Comparison of ENCODE assay signal across 8 cellular contexts in the genomic region with DNA sequence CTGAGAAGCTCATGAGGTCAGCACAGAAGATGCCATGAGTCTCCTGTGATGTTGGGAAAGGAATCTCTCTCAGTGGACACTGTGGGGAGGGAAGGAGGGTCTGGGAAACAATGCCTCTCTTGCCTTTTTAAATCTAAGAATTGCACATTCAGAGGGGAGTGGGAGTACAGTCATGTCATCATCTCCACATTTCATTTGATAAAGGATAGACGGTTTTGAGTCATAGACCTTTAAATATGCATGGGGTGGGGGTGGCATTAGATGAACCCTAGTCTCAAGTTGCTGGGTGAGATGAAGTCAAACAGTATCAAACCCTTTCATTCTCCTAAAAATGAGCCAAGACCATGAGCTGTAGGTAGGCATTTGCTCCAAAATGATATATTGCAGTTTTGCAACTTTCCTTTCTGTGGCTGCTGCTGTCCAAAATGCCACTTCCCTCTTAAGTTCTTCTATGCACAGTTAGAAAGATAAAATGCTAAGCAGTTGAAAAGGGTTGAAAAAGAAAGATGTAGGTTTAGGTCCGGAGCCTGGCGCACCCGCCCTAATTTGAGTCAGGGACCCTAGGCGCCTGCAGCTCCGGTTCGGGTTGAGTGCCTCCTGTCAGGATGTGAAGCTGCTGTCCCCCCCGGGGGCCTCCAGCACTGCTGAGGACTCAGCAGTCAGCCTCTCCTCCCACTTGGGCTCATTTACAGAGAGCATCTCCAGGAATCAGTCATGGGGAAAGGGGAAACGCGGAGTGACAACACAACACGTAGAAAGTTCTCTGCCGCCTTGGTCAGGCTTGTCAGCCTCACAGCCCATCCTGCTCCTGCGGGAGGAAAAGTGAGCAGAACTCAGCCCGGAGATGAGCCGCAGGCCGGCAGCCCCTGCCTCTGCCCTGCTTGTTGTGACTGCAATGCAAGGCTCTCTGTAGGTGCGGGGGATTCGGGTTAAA.
A peak's percentile ranks its signal among the peaks of the same experiment; 100 is the strongest.
DNase-seq lines count a peak whose midpoint lies in the region; ATAC-seq and TF ChIP-seq lines count a peak whose summit lies in the region.

No MANE protein-coding gene starts in this region.

- H3K27ac ChIP-seq in A673 (ENCODE audit: low read depth, low read length, poor library complexity, severe bottlenecking) = no peak overlapping the region
- peak overlapping the region; percentile 11 for H3K27ac ChIP-seq in adipose tissue (ENCODE audit: low read depth, low read length)
- peak overlapping the region in 4 of 5 donors; percentile 57 to 74 (median 70) for H3K27ac ChIP-seq in stomach

- intact Hi-C loops in A673 (cut with micrococcal nuclease; ENCODE audit: unreplicated experiment) = no loop called here
- intact Hi-C loops in stomach (cut with DNase I; ENCODE audit: low total_unique reads) = no loop called here

- no peaks in the 10 kb centered on the region for H3K27me3 Mint-ChIP-seq in memory B cell

- H3K27ac Mint-ChIP-seq in memory B cell = peak overlapping the region; percentile 88

- peaks cover 36% of the 10 kb centered on the region for H3K4me1 Mint-ChIP-seq in memory B cell

- no peaks in the 10 kb centered on the region for H3K4me1 ChIP-seq in A673 (ENCODE audit: insufficient read depth, low read length, poor library complexity, severe bottlenecking)
- peaks cover 0 to 23% (median 12%) of the 10 kb centered on the region in 4 donors for H3K4me1 ChIP-seq in stomach

- peak overlapping the region; percentile 83 for H3K4me3 Mint-ChIP-seq in memory B cell

- CTCF ChIA-PET in A673 (lab: Charles Lee) = no interaction called here

- no peak for TF ChIP-seq POLR2A in stomach (IDR thresholded peaks at IDR 0.05)

- DNase-seq in A673 (ENCODE audit: low spot score) = no peak
- peak in 1 of 2 donors; percentile 20 for DNase-seq in memory B cell (ENCODE audit: low spot score in 2 of 2)
- no peak for DNase-seq in stomach
- no peak for DNase-seq in HUDEP-2 (lab: John Stamatoyannopoulos, UW; ENCODE audit: unreplicated experiment in 76 of 76)

- 28 to 64% (median 37%) methylated on average over 18 of the region's 18 CpGs for WGBS in adipose tissue, 3 donors
- WGBS in stomach, 5 donors = 41 to 71% (median 61%) methylated on average over 16 to 18 of the region's 18 CpGs

- H3K27me3 ChIP-seq in A673 (replicated peaks; ENCODE audit: insufficient read depth, low read depth, low read length, poor library complexity) (peaks cover 12% of the 10 kb centered on the region), stomach (no peaks in the 10 kb centered on the region)

- H3K9me3 ChIP-seq in A673 (ENCODE audit: low read depth, low read length, poor library complexity, severe bottlenecking) (no peaks in the 10 kb centered on the region), stomach (no peaks in the 10 kb centered on the region)

- ATAC-seq in GM21381 (IDR thresholded peaks at IDR 0.05; ENCODE audit: unreplicated experiment) = peak; percentile 44
- ATAC-seq in SK-N-SH treated with all-trans-retinoic acid at 6 μM for 48 hours = peak; percentile 83
- ATAC-seq in memory B cell (ENCODE audit: low read depth) = peak; percentile 39
- no peak for ATAC-seq in HG03469 (IDR thresholded peaks at IDR 0.05; ENCODE audit: unreplicated experiment)

- no peak for TF ChIP-seq CTCF in A673 (conservative IDR thresholded peaks at IDR 0.05; ENCODE audit: low read depth, low read length)
- TF ChIP-seq CTCF in stomach (IDR thresholded peaks at IDR 0.05) = no peak

- BruUV-seq in A673 (replicated peaks; lab: Mats Ljungman, UMichigan) = no TSS peak

- no peak for TF ChIP-seq EP300 in stomach (IDR thresholded peaks at IDR 0.05)

- no peaks in the 10 kb centered on the region for H3K9me3 Mint-ChIP-seq in memory B cell

- POLR2A ChIA-PET in A673 (lab: Charles Lee; ENCODE audit: low non-redundant PET) = no interaction called here

- H3K36me3 Mint-ChIP-seq in memory B cell = no peaks in the 10 kb centered on the region

- H3K36me3 ChIP-seq in A673 (ENCODE audit: insufficient read depth, low read length, poor library complexity, severe bottlenecking) (no peaks in the 10 kb centered on the region), stomach (no peaks in the 10 kb centered on the region)

- H3K4me3 ChIP-seq in A673 (ENCODE audit: low read depth, low read length, poor library complexity, severe bottlenecking) = peak overlapping the region; percentile 22
- H3K4me3 ChIP-seq in stomach = peak overlapping the region; percentile 41 to 48 (median 45)

TF ChIP-seq in SK-N-SH treated with all-trans-retinoic acid at 6 μM for 48 hours, 23 proteins besides CTCF, POLR2A, EP300 and RAD21:
- TF ChIP-seq GLIS3 (CRISPR knock-in tag; IDR thresholded peaks at IDR 0.05) = no peak
- TF ChIP-seq ZFP30 (CRISPR knock-in tag; IDR thresholded peaks at IDR 0.05) = no peak
- no peak for TF ChIP-seq ZC3H10 (CRISPR knock-in tag; IDR thresholded peaks at IDR 0.05)
- TF ChIP-seq, protein P1, sequence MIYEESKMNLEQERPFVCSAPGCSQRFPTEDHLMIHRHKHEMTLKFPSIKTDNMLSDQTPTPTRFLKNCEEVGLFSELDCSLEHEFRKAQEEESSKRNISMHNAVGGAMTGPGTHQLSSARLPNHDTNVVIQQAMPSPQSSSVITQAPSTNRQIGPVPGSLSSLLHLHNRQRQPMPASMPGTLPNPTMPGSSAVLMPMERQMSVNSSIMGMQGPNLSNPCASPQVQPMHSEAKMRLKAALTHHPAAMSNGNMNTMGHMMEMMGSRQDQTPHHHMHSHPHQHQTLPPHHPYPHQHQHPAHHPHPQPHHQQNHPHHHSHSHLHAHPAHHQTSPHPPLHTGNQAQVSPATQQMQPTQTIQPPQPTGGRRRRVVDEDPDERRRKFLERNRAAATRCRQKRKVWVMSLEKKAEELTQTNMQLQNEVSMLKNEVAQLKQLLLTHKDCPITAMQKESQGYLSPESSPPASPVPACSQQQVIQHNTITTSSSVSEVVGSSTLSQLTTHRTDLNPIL (CRISPR knock-in tag; IDR thresholded peaks at IDR 0.05; ENCODE audit: low read depth) = no peak
- TF ChIP-seq ZNF8 (CRISPR knock-in tag; IDR thresholded peaks at IDR 0.05) = no peak
- no peak for TF ChIP-seq TCF4 (CRISPR knock-in tag; IDR thresholded peaks at IDR 0.05; ENCODE audit: borderline replicate concordance)
- TF ChIP-seq RARB (CRISPR knock-in tag; IDR thresholded peaks at IDR 0.05) = no peak
- TF ChIP-seq BACH2 (CRISPR knock-in tag; IDR thresholded peaks at IDR 0.05; ENCODE audit: borderline replicate concordance) = no peak
- TF ChIP-seq ZNF565 (CRISPR knock-in tag; conservative IDR thresholded peaks at IDR 0.05; ENCODE audit: low read depth) = no peak
- TF ChIP-seq ESRRG (CRISPR knock-in tag; IDR thresholded peaks at IDR 0.05) = no peak
- TF ChIP-seq SNAI2 (CRISPR knock-in tag; IDR thresholded peaks at IDR 0.05) = no peak
- no peak for TF ChIP-seq ISL1 (CRISPR knock-in tag; IDR thresholded peaks at IDR 0.05)
- TF ChIP-seq CSDC2 (CRISPR knock-in tag; IDR thresholded peaks at IDR 0.05) = no peak
- TF ChIP-seq ZNF70 (CRISPR knock-in tag; IDR thresholded peaks at IDR 0.05) = no peak
- TF ChIP-seq, protein P2, sequence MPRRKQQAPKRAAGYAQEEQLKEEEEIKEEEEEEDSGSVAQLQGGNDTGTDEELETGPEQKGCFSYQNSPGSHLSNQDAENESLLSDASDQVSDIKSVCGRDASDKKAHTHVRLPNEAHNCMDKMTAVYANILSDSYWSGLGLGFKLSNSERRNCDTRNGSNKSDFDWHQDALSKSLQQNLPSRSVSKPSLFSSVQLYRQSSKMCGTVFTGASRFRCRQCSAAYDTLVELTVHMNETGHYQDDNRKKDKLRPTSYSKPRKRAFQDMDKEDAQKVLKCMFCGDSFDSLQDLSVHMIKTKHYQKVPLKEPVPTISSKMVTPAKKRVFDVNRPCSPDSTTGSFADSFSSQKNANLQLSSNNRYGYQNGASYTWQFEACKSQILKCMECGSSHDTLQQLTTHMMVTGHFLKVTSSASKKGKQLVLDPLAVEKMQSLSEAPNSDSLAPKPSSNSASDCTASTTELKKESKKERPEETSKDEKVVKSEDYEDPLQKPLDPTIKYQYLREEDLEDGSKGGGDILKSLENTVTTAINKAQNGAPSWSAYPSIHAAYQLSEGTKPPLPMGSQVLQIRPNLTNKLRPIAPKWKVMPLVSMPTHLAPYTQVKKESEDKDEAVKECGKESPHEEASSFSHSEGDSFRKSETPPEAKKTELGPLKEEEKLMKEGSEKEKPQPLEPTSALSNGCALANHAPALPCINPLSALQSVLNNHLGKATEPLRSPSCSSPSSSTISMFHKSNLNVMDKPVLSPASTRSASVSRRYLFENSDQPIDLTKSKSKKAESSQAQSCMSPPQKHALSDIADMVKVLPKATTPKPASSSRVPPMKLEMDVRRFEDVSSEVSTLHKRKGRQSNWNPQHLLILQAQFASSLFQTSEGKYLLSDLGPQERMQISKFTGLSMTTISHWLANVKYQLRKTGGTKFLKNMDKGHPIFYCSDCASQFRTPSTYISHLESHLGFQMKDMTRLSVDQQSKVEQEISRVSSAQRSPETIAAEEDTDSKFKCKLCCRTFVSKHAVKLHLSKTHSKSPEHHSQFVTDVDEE (CRISPR knock-in tag; IDR thresholded peaks at IDR 0.05) = no peak
- no peak for TF ChIP-seq OSR1 (CRISPR knock-in tag; IDR thresholded peaks at IDR 0.05)
- TF ChIP-seq, protein P3, sequence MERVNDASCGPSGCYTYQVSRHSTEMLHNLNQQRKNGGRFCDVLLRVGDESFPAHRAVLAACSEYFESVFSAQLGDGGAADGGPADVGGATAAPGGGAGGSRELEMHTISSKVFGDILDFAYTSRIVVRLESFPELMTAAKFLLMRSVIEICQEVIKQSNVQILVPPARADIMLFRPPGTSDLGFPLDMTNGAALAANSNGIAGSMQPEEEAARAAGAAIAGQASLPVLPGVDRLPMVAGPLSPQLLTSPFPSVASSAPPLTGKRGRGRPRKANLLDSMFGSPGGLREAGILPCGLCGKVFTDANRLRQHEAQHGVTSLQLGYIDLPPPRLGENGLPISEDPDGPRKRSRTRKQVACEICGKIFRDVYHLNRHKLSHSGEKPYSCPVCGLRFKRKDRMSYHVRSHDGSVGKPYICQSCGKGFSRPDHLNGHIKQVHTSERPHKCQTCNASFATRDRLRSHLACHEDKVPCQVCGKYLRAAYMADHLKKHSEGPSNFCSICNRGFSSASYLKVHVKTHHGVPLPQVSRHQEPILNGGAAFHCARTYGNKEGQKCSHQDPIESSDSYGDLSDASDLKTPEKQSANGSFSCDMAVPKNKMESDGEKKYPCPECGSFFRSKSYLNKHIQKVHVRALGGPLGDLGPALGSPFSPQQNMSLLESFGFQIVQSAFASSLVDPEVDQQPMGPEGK (CRISPR knock-in tag; IDR thresholded peaks at IDR 0.05; ENCODE audit: borderline replicate concordance) = no peak
